9 cellular contexts compared by ENCODE assay signal in the genomic region with DNA sequence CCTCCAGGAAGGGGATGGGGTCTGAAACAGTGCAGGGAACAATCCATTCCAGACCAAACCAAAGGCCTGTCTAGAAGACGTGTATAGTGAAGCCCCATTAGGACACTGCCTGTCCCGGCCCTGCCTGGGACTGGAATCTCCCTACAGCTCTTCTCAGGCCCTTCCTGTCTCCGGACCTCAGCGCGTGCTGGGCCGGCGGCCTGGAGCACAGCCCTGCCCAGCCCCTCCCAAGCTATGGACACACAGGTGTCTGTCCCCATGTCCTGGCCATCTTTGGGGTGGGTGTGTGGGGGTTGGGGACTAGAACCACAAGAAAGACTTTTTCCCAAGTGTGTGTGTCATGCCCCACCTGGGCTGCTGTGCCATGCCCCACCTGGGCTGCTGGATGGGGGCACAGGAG.
"Had no signal": no experiment of that assay in that cellular context is flagged by ENCODE, and none has a peak within 500 bp of the region (broad histone marks: within the 10 kb centered on the region; RNA-seq: fewer than 3 reads in every experiment).

No MANE protein-coding gene starts in this region.

- H3K9me3 ChIP-seq: HAP-1 had no signal

- ATAC-seq: GM23338, HCT116 had no signal

- H2AFZ ChIP-seq: GM23248, GM23338 had no signal

- H3K4me1 ChIP-seq: HAP-1 had no signal

- H3K9ac ChIP-seq: GM23248 had no signal

- H3K4me2 ChIP-seq: GM23338 had no signal

- DNase-seq: GM23248, GOT3, H7, H9, HCEC 1CT, HFFc6 had no signal

- H3K27ac ChIP-seq: GM23248 had no signal

- H3K4me3 ChIP-seq: GM23248, GM23338, HAP-1 had no signal
